Comparison of ENCODE assay signal across 1 cellular context in the genomic region with DNA sequence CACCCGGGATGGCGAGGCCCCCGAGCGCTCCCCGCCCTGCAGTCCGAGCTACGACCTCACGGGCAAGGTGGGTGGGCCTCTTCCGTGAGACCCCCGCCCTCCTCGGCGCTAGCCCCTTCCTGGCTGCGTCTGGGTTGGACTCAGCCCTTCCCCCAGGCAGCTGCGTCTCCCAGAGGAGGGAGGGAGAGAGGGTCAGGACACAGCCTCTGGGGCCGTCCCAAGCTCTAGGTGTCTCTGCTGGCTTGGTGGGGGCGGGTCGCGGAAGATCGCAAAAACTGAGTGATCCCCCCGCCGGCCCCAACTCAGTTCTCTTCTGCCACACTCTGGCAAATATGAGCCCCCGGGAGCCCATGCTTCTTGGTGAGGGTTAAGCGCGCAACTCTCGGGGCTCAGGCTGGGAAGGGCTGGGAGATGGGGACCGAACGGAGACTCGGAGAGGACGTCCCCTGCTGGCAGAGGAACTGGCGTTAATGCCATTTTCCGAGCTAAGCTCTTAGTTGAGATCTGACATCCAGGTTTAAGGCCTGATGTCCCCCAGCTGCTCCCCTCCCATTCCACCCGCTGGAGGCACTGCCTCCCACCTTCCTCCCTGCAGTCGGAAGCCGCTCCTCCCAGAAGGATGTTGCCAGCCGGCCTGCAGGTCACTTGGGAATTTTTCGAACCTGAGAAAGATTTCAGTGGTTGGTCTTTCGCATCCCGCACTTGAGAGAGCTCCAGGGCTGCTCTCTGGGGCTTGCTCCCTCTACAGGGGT.
TF ChIP-seq lines count a peak whose summit lies in the region.

No MANE protein-coding gene starts in this region.

TF ChIP-seq in HepG2, 621 proteins besides CTCF, POLR2A, EP300 and RAD21 (continued from another document and continues in another):
- TF ChIP-seq, protein P1, sequence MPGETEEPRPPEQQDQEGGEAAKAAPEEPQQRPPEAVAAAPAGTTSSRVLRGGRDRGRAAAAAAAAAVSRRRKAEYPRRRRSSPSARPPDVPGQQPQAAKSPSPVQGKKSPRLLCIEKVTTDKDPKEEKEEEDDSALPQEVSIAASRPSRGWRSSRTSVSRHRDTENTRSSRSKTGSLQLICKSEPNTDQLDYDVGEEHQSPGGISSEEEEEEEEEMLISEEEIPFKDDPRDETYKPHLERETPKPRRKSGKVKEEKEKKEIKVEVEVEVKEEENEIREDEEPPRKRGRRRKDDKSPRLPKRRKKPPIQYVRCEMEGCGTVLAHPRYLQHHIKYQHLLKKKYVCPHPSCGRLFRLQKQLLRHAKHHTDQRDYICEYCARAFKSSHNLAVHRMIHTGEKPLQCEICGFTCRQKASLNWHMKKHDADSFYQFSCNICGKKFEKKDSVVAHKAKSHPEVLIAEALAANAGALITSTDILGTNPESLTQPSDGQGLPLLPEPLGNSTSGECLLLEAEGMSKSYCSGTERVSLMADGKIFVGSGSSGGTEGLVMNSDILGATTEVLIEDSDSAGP (CRISPR knock-in tag; IDR thresholded peaks at IDR 0.05; ENCODE audit: borderline replicate concordance) = 0 out of 2 replicates have a peak, but pooled peaks have one; percentile 47
- TF ChIP-seq, protein P2, sequence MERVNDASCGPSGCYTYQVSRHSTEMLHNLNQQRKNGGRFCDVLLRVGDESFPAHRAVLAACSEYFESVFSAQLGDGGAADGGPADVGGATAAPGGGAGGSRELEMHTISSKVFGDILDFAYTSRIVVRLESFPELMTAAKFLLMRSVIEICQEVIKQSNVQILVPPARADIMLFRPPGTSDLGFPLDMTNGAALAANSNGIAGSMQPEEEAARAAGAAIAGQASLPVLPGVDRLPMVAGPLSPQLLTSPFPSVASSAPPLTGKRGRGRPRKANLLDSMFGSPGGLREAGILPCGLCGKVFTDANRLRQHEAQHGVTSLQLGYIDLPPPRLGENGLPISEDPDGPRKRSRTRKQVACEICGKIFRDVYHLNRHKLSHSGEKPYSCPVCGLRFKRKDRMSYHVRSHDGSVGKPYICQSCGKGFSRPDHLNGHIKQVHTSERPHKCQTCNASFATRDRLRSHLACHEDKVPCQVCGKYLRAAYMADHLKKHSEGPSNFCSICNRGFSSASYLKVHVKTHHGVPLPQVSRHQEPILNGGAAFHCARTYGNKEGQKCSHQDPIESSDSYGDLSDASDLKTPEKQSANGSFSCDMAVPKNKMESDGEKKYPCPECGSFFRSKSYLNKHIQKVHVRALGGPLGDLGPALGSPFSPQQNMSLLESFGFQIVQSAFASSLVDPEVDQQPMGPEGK (CRISPR knock-in tag; IDR thresholded peaks at IDR 0.05) = 0 out of 2 replicates have a peak, but pooled peaks have one; percentile 18
- TF ChIP-seq, protein P3, sequence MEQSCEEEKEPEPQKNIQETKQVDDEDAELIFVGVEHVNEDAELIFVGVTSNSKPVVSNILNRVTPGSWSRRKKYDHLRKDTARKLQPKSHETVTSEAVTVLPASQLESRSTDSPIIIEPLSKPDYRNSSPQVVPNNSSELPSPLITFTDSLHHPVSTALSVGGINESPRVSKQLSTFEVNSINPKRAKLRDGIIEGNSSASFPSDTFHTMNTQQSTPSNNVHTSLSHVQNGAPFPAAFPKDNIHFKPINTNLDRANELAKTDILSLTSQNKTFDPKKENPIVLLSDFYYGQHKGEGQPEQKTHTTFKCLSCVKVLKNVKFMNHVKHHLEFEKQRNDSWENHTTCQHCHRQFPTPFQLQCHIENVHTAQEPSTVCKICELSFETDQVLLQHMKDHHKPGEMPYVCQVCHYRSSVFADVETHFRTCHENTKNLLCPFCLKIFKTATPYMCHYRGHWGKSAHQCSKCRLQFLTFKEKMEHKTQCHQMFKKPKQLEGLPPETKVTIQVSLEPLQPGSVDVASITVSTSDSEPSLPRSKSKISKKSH (CRISPR knock-in tag; IDR thresholded peaks at IDR 0.05; ENCODE audit: borderline replicate concordance) = peak; percentile 10; the same call in 1 of the 2 replicates
- TF ChIP-seq, protein P4, sequence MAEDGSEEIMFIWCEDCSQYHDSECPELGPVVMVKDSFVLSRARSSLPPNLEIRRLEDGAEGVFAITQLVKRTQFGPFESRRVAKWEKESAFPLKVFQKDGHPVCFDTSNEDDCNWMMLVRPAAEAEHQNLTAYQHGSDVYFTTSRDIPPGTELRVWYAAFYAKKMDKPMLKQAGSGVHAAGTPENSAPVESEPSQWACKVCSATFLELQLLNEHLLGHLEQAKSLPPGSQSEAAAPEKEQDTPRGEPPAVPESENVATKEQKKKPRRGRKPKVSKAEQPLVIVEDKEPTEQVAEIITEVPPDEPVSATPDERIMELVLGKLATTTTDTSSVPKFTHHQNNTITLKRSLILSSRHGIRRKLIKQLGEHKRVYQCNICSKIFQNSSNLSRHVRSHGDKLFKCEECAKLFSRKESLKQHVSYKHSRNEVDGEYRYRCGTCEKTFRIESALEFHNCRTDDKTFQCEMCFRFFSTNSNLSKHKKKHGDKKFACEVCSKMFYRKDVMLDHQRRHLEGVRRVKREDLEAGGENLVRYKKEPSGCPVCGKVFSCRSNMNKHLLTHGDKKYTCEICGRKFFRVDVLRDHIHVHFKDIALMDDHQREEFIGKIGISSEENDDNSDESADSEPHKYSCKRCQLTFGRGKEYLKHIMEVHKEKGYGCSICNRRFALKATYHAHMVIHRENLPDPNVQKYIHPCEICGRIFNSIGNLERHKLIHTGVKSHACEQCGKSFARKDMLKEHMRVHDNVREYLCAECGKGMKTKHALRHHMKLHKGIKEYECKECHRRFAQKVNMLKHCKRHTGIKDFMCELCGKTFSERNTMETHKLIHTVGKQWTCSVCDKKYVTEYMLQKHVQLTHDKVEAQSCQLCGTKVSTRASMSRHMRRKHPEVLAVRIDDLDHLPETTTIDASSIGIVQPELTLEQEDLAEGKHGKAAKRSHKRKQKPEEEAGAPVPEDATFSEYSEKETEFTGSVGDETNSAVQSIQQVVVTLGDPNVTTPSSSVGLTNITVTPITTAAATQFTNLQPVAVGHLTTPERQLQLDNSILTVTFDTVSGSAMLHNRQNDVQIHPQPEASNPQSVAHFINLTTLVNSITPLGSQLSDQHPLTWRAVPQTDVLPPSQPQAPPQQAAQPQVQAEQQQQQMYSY (CRISPR knock-in tag; IDR thresholded peaks at IDR 0.05) = no peak
- TF ChIP-seq SETDB1 (CRISPR knock-in tag; IDR thresholded peaks at IDR 0.05; ENCODE audit: borderline replicate concordance) (no peak), ZNF790 (CRISPR knock-in tag; IDR thresholded peaks at IDR 0.05; ENCODE audit: borderline replicate concordance) (peak; percentile 72; the same call in 1 of the 2 replicates), HES4 (CRISPR knock-in tag; IDR thresholded peaks at IDR 0.05; ENCODE audit: borderline replicate concordance) (peak; percentile 5; the same call in 1 of the 2 replicates), NFATC3 (CRISPR knock-in tag; IDR thresholded peaks at IDR 0.05) (no peak), ZNF546 (CRISPR knock-in tag; conservative IDR thresholded peaks at IDR 0.05) (0 out of 2 replicates have a peak, but pooled peaks have one; percentile 19), PAWR (CRISPR knock-in tag; IDR thresholded peaks at IDR 0.05; ENCODE audit: borderline replicate concordance) (no peak), SMAD1 (CRISPR knock-in tag; IDR thresholded peaks at IDR 0.05; ENCODE audit: borderline replicate concordance, low read depth) (no peak), NR2F6 (IDR thresholded peaks at IDR 0.05) (no peak), NR2F6 (CRISPR knock-in tag; IDR thresholded peaks at IDR 0.05) (no peak), RBAK (CRISPR knock-in tag; IDR thresholded peaks at IDR 0.05) (peak; percentile 56; the same call in 1 of the 2 replicates), RBFOX2 (IDR thresholded peaks at IDR 0.05; ENCODE audit: low read depth, low read length) (no peak), FOXA3 (CRISPR knock-in tag; IDR thresholded peaks at IDR 0.05) (no peak), KDM2A (CRISPR knock-in tag; IDR thresholded peaks at IDR 0.05; ENCODE audit: borderline replicate concordance, low read depth) (peak; percentile 57; the same call in 1 of the 2 replicates), SMC3 (IDR thresholded peaks at IDR 0.05; ENCODE audit: low read length) (peak; percentile 51; the same call in 1 of the 2 replicates), SUZ12 (IDR thresholded peaks at IDR 0.05; ENCODE audit: low read depth, low read length) (no peak), MIER2 (CRISPR knock-in tag; IDR thresholded peaks at IDR 0.05) (no peak), SMAD9 (CRISPR knock-in tag; IDR thresholded peaks at IDR 0.05) (peak; percentile 43; the same call in 1 of the 2 replicates), ZSCAN25 (CRISPR knock-in tag; IDR thresholded peaks at IDR 0.05) (0 out of 2 replicates have a peak, but pooled peaks have one; percentile 10), RARG (CRISPR knock-in tag; IDR thresholded peaks at IDR 0.05; ENCODE audit: low read depth) (no peak), STAG1 (CRISPR knock-in tag; IDR thresholded peaks at IDR 0.05) (peak; percentile 58), ZFP62 (CRISPR knock-in tag; IDR thresholded peaks at IDR 0.05) (no peak)
- TF ChIP-seq, protein P5, sequence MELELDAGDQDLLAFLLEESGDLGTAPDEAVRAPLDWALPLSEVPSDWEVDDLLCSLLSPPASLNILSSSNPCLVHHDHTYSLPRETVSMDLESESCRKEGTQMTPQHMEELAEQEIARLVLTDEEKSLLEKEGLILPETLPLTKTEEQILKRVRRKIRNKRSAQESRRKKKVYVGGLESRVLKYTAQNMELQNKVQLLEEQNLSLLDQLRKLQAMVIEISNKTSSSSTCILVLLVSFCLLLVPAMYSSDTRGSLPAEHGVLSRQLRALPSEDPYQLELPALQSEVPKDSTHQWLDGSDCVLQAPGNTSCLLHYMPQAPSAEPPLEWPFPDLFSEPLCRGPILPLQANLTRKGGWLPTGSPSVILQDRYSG (CRISPR knock-in tag; IDR thresholded peaks at IDR 0.05) = no peak
- TF ChIP-seq, protein P6, sequence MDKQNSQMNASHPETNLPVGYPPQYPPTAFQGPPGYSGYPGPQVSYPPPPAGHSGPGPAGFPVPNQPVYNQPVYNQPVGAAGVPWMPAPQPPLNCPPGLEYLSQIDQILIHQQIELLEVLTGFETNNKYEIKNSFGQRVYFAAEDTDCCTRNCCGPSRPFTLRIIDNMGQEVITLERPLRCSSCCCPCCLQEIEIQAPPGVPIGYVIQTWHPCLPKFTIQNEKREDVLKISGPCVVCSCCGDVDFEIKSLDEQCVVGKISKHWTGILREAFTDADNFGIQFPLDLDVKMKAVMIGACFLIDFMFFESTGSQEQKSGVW (CRISPR knock-in tag; IDR thresholded peaks at IDR 0.05; ENCODE audit: borderline replicate concordance) = no peak
- TF ChIP-seq, protein P7, sequence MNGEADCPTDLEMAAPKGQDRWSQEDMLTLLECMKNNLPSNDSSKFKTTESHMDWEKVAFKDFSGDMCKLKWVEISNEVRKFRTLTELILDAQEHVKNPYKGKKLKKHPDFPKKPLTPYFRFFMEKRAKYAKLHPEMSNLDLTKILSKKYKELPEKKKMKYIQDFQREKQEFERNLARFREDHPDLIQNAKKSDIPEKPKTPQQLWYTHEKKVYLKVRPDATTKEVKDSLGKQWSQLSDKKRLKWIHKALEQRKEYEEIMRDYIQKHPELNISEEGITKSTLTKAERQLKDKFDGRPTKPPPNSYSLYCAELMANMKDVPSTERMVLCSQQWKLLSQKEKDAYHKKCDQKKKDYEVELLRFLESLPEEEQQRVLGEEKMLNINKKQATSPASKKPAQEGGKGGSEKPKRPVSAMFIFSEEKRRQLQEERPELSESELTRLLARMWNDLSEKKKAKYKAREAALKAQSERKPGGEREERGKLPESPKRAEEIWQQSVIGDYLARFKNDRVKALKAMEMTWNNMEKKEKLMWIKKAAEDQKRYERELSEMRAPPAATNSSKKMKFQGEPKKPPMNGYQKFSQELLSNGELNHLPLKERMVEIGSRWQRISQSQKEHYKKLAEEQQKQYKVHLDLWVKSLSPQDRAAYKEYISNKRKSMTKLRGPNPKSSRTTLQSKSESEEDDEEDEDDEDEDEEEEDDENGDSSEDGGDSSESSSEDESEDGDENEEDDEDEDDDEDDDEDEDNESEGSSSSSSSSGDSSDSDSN (CRISPR knock-in tag; IDR thresholded peaks at IDR 0.05) = peak; percentile 12; the same call in 1 of the 2 replicates
- TF ChIP-seq, protein P8, sequence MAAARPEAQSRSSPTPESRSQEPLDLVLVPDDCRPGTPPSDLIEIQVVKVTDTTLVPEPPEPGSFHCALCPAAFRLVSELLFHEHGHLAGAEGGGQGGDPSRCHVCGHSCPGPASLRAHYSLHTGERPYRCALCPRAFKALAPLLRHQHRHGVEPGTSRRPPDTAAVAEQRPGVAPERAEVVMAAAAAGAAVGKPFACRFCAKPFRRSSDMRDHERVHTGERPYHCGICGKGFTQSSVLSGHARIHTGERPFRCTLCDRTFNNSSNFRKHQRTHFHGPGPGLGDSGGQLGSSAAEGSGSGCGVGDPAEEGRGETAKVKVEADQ (CRISPR knock-in tag; IDR thresholded peaks at IDR 0.05; ENCODE audit: borderline replicate concordance) = 0 out of 2 replicates have a peak, but pooled peaks have one; percentile 16
- TF ChIP-seq, protein P9, sequence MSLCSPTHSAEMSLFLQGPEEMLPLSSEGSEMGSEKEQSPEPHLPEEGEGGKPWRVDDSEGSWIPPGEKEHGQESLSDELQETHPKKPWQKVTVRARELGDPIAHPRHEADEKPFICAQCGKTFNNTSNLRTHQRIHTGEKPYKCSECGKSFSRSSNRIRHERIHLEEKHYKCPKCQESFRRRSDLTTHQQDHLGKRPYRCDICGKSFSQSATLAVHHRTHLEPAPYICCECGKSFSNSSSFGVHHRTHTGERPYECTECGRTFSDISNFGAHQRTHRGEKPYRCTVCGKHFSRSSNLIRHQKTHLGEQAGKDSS (CRISPR knock-in tag; IDR thresholded peaks at IDR 0.05; ENCODE audit: borderline replicate concordance, low read depth) = no peak
- TF ChIP-seq, protein P10, sequence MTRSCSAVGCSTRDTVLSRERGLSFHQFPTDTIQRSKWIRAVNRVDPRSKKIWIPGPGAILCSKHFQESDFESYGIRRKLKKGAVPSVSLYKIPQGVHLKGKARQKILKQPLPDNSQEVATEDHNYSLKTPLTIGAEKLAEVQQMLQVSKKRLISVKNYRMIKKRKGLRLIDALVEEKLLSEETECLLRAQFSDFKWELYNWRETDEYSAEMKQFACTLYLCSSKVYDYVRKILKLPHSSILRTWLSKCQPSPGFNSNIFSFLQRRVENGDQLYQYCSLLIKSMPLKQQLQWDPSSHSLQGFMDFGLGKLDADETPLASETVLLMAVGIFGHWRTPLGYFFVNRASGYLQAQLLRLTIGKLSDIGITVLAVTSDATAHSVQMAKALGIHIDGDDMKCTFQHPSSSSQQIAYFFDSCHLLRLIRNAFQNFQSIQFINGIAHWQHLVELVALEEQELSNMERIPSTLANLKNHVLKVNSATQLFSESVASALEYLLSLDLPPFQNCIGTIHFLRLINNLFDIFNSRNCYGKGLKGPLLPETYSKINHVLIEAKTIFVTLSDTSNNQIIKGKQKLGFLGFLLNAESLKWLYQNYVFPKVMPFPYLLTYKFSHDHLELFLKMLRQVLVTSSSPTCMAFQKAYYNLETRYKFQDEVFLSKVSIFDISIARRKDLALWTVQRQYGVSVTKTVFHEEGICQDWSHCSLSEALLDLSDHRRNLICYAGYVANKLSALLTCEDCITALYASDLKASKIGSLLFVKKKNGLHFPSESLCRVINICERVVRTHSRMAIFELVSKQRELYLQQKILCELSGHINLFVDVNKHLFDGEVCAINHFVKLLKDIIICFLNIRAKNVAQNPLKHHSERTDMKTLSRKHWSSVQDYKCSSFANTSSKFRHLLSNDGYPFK (CRISPR knock-in tag; IDR thresholded peaks at IDR 0.05; ENCODE audit: borderline replicate concordance) = 0 out of 2 replicates have a peak, but pooled peaks have one; percentile 12
- TF ChIP-seq, protein P11, sequence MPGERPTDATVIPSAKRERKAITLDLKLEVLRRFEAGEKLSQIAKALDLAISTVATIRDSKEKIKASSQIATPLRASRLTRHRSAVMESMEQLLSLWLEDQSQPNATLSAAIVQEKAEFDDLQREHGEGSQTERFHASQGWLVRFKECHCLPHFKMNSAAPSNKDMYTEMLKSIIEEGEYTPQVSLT (CRISPR knock-in tag; IDR thresholded peaks at IDR 0.05; ENCODE audit: borderline replicate concordance, low read depth) = peak; percentile 72; the same call in 1 of the 2 replicates
